8 cellular contexts compared by ENCODE assay signal in the genomic region with DNA sequence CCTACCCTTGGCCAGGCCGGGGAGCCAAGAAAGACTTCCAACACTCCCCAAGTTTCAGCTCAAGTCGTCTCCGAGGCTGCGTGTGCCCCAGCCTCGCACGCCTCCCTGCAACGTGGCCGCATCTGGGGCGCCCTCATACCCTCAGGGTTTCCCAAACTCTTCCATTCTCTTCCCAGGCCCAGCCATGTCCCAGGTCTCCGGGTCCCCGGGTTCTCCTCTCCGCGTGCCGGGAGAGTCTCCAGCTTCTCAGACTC. TPM values are rescaled to one million over a fixed set of nuclear protein-coding genes. Genes with fewer than 3 reads are reported as not detected.
DNase-seq lines count a peak whose midpoint lies in the region; ATAC-seq, FAIRE-seq and TF ChIP-seq lines count a peak whose summit lies in the region.

No MANE protein-coding gene starts in this region.

- H3K4me3 Mint-ChIP-seq in endothelial cell (ENCODE audit: unreplicated experiment), result peak overlapping the region; percentile 99

- no peak for DNase-seq in GM12891 (ENCODE audit: insufficient read length, low spot score)
- no peak for DNase-seq in LNCaP clone FGC (ENCODE audit: low read depth)
- DNase-seq in endothelial cell (ENCODE audit: low spot score), result no peak
- DNase-seq in pancreas, result peak in 1 of 6 donors; percentile 1
- no peak for DNase-seq in HuH-7 (ENCODE audit: low spot score)
- no peak for DNase-seq in cerebellar nuclear complex (lab: John Stamatoyannopoulos, UW)
- no peak for DNase-seq in H54 (ENCODE audit: insufficient read length, low spot score)

- WGBS in pancreas, 2 donors, result 0 to 23% methylated on average over 14 of the region's 14 CpGs

- no peaks in the 10 kb centered on the region for H3K36me3 Mint-ChIP-seq in endothelial cell (ENCODE audit: low read depth, unreplicated experiment)

- TF ChIP-seq POLR2A in GM12891 (IDR thresholded peaks at IDR 0.05; ENCODE audit: low read depth, low read length) (no peak), H54 (IDR thresholded peaks at IDR 0.05; ENCODE audit: low read depth, low read length) (no peak)

- peak overlapping the region in 1 of 4 donors; percentile 64 for H3K27ac ChIP-seq in pancreas

- no peak overlapping the region for H3K27ac Mint-ChIP-seq in endothelial cell (ENCODE audit: unreplicated experiment)

- no peaks in the 10 kb centered on the region for H3K4me1 ChIP-seq in pancreas

- peaks cover 0 to 8% (median 0%) of the 10 kb centered on the region in 4 donors for H3K27me3 ChIP-seq in pancreas

- TF ChIP-seq CTCF in LNCaP clone FGC (IDR thresholded peaks at IDR 0.05; ENCODE audit: control insufficient read depth, extremely low read depth, insufficient read depth) (no peak), endothelial cell (IDR thresholded peaks at IDR 0.05; ENCODE audit: unreplicated experiment) (no peak), pancreas (IDR thresholded peaks at IDR 0.05) (no peak)

- H3K9me3 Mint-ChIP-seq in endothelial cell (ENCODE audit: unreplicated experiment), result no peaks in the 10 kb centered on the region

- H3K36me3 ChIP-seq in pancreas, result no peaks in the 10 kb centered on the region

- no peak for FAIRE-seq in GM12891 (lab: Jason Lieb, UNC)
- no peak for FAIRE-seq in pancreas (lab: Jason Lieb, UNC)
- no peak for FAIRE-seq in H54 (lab: Jason Lieb, UNC)

- peaks cover 6% of the 10 kb centered on the region for H3K4me1 Mint-ChIP-seq in endothelial cell (ENCODE audit: unreplicated experiment)

- H3K4me3 ChIP-seq in LNCaP clone FGC (ENCODE audit: low read depth, low read length), result peak overlapping the region; percentile 61
- H3K4me3 ChIP-seq in pancreas, result peak overlapping the region; percentile 27 to 64 (median 40)

- peak; percentile 26 for ATAC-seq in GM21717 (IDR thresholded peaks at IDR 0.05; ENCODE audit: unreplicated experiment)
- peak in 3 of 4 donors; percentile 4 to 22 (median 6) for ATAC-seq in pancreas

- H3K9me3 ChIP-seq in pancreas, result no peaks in the 10 kb centered on the region

- intact Hi-C loops in pancreas (cut with DNase I), result no loop called here

- H3K27me3 Mint-ChIP-seq in endothelial cell (ENCODE audit: unreplicated experiment), result no peaks in the 10 kb centered on the region

TF ChIP-seq in GM12891, 5 proteins besides CTCF, POLR2A, EP300 and RAD21:
- TF ChIP-seq SPI1 (IDR thresholded peaks at IDR 0.05; ENCODE audit: low read depth, low read length) (no peak), POLR2AphosphoS5 (IDR thresholded peaks at IDR 0.05; ENCODE audit: low read depth, low read length) (peak; percentile 21; the same call in 1 of the 2 replicates), TAF1 (IDR thresholded peaks at IDR 0.05; ENCODE audit: low read depth, low read length) (no peak), POU2F2 (IDR thresholded peaks at IDR 0.05; ENCODE audit: low read depth, low read length) (no peak), PAX5 (IDR thresholded peaks at IDR 0.05; ENCODE audit: insufficient read depth, low read length, severe bottlenecking) (no peak)

RNA-seq across cellular contexts. Expression of a gene that starts 0.3 kb away (rescaled TPM):
- polyA plus RNA-seq in GM12891 (2012; ENCODE audit: low read depth, missing spikeins), result 35.0 TPM
- 29.7 TPM for total RNA-seq in endothelial cell (ENCODE audit: unreplicated experiment)
- total RNA-seq in pancreas, result 1 to 10 TPM; 2.0 to 4.5 (median 2.7) TPM
- polyA plus RNA-seq in pancreas, result 1 to 10 TPM; 1.6 to 2.7 TPM
